15 cellular contexts compared by ENCODE assay signal in genomic region chr11:78943841-78944240, GRCh38.
A peak's percentile ranks its signal among the peaks of the same experiment; 100 is the strongest.
DNase-seq lines count a peak whose midpoint lies in the region; ATAC-seq and TF ChIP-seq lines count a peak whose summit lies in the region.
"Had no signal": no experiment of that assay in that cellular context is flagged by ENCODE, and none has a peak within 500 bp of the region (broad histone marks: within the 10 kb centered on the region; RNA-seq: fewer than 3 reads in every experiment).

No MANE protein-coding gene starts in this region.

- H3F3A ChIP-seq in MM.1S (ENCODE audit: insufficient read depth, low read length) (0 out of 2 replicates have a peak, but pooled peaks cover 2% of the 10 kb centered on the region), smooth muscle cell (ENCODE audit: low read depth) (peaks cover 38% of the 10 kb centered on the region)

- H3K4me2 ChIP-seq in MM.1S (ENCODE audit: low read depth, low read length) (no peak overlapping the region), smooth muscle cell (peak overlapping the region; percentile 52), H9 (ENCODE audit: insufficient read depth, insufficient read length, low read length) (no peak overlapping the region)

- no peak overlapping the region for H3K4me3 ChIP-seq in MM.1S (ENCODE audit: low read length)
- H3K4me3 ChIP-seq in smooth muscle cell: no peak overlapping the region

- H2BK120ac ChIP-seq in H9 (ENCODE audit: low read depth, low read length, poor library complexity, severe bottlenecking): no peak overlapping the region

- WGBS in smooth muscle cell (ENCODE audit: low lambda C conversion rate): 18% methylated on average over 4 of the region's 4 CpGs
- WGBS in H9 (ENCODE audit: extremely low coverage, insufficient read length, low lambda C conversion rate): no CpG with 5 or more reads among the region's 4 CpGs

- no peaks in the 10 kb centered on the region for H3K9me3 Mint-ChIP-seq in H9

- H2AK5ac ChIP-seq in H9 (ENCODE audit: insufficient read length, low read length): no peak overlapping the region

- no peak overlapping the region for H3K9ac ChIP-seq in MM.1S (ENCODE audit: low read length)
- H3K9ac ChIP-seq in smooth muscle cell (ENCODE audit: low read depth): no peak overlapping the region
- H3K9ac ChIP-seq in H9 (ENCODE audit: extremely low read depth, insufficient read length, low read length): no peak overlapping the region

- H3K27ac Mint-ChIP-seq in H9: no peak overlapping the region

- H4K5ac ChIP-seq in H9 (ENCODE audit: insufficient read length, low read depth, low read length): no peak overlapping the region

- H3T11ph ChIP-seq in H9 (ENCODE audit: low read length): no peak overlapping the region

- H3K18ac ChIP-seq in H9 (ENCODE audit: insufficient read length, low read depth, low read length): no peak overlapping the region

- no peaks in the 10 kb centered on the region for H3K36me3 ChIP-seq in MM.1S (replicated peaks; ENCODE audit: insufficient read depth, low read length)
- no peaks in the 10 kb centered on the region for H3K36me3 ChIP-seq in smooth muscle cell (ENCODE audit: low read depth)

- no peaks in the 10 kb centered on the region for H3K9me2 ChIP-seq in MM.1S (replicated peaks; ENCODE audit: insufficient read depth, low read length)

- DNase-seq in MM.1S (peak; percentile 23), islet precursor cell (peak; percentile 81), smooth muscle cell (lab: John Stamatoyannopoulos, UW; ENCODE audit: unreplicated experiment) (no peak), AG08396 (ENCODE audit: low spot score) (no peak), H9 (no peak), GM10266 (ENCODE audit: extremely low spot score) (no peak)
- DNase-seq: DMS79 treated with DMSO at 0.1 percent for 48 hours; H7; NCI-H1436 treated with DMSO at 0.1 percent for 48 hours; NCI-H2029; NCI-H446; NK-92 treated with Interleukin-12 subunit alpha and Interleukin-12 subunit beta, amount 100 ng/mL, for 24 hours; Right ventricle myocardium superior had no signal

- H2AFZ ChIP-seq in MM.1S (ENCODE audit: low read length) (no peak overlapping the region), smooth muscle cell (ENCODE audit: low read depth) (no peak overlapping the region), H9 (ENCODE audit: low read length) (no peak overlapping the region)

- no peak overlapping the region for H2BK12ac ChIP-seq in H9 (ENCODE audit: insufficient read length, low read depth, low read length)

- no peak overlapping the region for H3K27ac ChIP-seq in MM.1S (ENCODE audit: low read length)
- peak overlapping the region; percentile 53 for H3K27ac ChIP-seq in smooth muscle cell (ENCODE audit: low read depth)
- no peak overlapping the region for H3K27ac ChIP-seq in H9 (ENCODE audit: insufficient read length, low read depth, low read length)
- H3K27ac ChIP-seq: C4-2B had no signal

- no peak overlapping the region for H2BK5ac ChIP-seq in H9 (ENCODE audit: insufficient read length, low read length)

- no peak for ATAC-seq in SK-N-SH treated with all-trans-retinoic acid at 6 μM for 48 hours

- H3K23ac ChIP-seq in H9 (ENCODE audit: insufficient read length, low read depth, low read length): no peak overlapping the region

- H3K4me1 ChIP-seq in MM.1S (ENCODE audit: low read length) (peaks cover 19% of the 10 kb centered on the region), smooth muscle cell (ENCODE audit: low read depth) (peaks cover 42% of the 10 kb centered on the region), H9 (ENCODE audit: insufficient read depth, low read length) (peaks cover 6% of the 10 kb centered on the region; the same call in 1 of the 2 replicates)

- H3K27me3 ChIP-seq in MM.1S (replicated peaks; ENCODE audit: insufficient read depth, low read length) (no peaks in the 10 kb centered on the region), smooth muscle cell (ENCODE audit: low read depth) (no peaks in the 10 kb centered on the region), H9 (ENCODE audit: insufficient read depth, low read length) (no peaks in the 10 kb centered on the region; the same call in 1 of the 2 replicates)

- no peaks in the 10 kb centered on the region for H3K23me2 ChIP-seq in H9 (ENCODE audit: insufficient read length, low read depth, low read length, poor library complexity, severe bottlenecking)

- H4K91ac ChIP-seq in H9 (ENCODE audit: insufficient read length, low read depth, low read length): no peak overlapping the region

- H4K8ac ChIP-seq in H9 (replicated peaks; ENCODE audit: insufficient read length, low read depth, low read length): no peak overlapping the region

- H4K20me1 ChIP-seq in MM.1S (ENCODE audit: insufficient read depth, low read length): no peaks in the 10 kb centered on the region
- H4K20me1 ChIP-seq in smooth muscle cell (ENCODE audit: low read depth): no peaks in the 10 kb centered on the region
- no peaks in the 10 kb centered on the region for H4K20me1 ChIP-seq in H9 (ENCODE audit: control insufficient read depth, insufficient read depth, insufficient read length)

- H3K79me1 ChIP-seq in H9 (ENCODE audit: insufficient read depth, low read depth, low read length, poor library complexity, severe bottlenecking): no peaks in the 10 kb centered on the region

- H3K79me2 ChIP-seq in MM.1S (ENCODE audit: low read length) (no peaks in the 10 kb centered on the region), smooth muscle cell (ENCODE audit: low read depth) (peaks cover 19% of the 10 kb centered on the region), H9 (ENCODE audit: insufficient read depth, low read length) (no peaks in the 10 kb centered on the region)

- H3K4ac ChIP-seq in H9 (ENCODE audit: low read depth, low read length): no peak overlapping the region

- H2BK15ac ChIP-seq in H9 (ENCODE audit: low read depth, low read length): no peak overlapping the region

- peaks cover 37 to 38% of the 10 kb centered on the region in 2 experiments for H3K4me1 Mint-ChIP-seq in H9

- no peak overlapping the region for H3K14ac ChIP-seq in H9 (ENCODE audit: insufficient read depth, low read length)

- peaks cover 24% of the 10 kb centered on the region for H3K27me3 Mint-ChIP-seq in H9 (ENCODE audit: low read depth)

- H3K56ac ChIP-seq in H9 (ENCODE audit: insufficient read length, low read depth, low read length): no peak overlapping the region

- H3K36me3 Mint-ChIP-seq in H9 (ENCODE audit: insufficient read depth in 1 of 3, low read depth in 3 of 3): peaks cover 0 to 5% (median 0%) of the 10 kb centered on the region in 3 experiments; a peak in 2 of 7 replicates

- no peak for TF ChIP-seq CTCF in MM.1S (IDR thresholded peaks at IDR 0.05; ENCODE audit: low read length)
- TF ChIP-seq CTCF in smooth muscle cell (IDR thresholded peaks at IDR 0.05; ENCODE audit: borderline replicate concordance, insufficient read depth, poor library complexity, severe bottlenecking): no peak
- TF ChIP-seq CTCF in H9 (conservative IDR thresholded peaks at IDR 0.05): no peak
- TF ChIP-seq CTCF in GM10266 (IDR thresholded peaks at IDR 0.05; ENCODE audit: control insufficient read depth, insufficient read depth, low read depth, missing control alignments): no peak

- H3K9me3 ChIP-seq in MM.1S (replicated peaks; ENCODE audit: insufficient read depth, low read length) (no peaks in the 10 kb centered on the region), smooth muscle cell (replicated peaks; ENCODE audit: low read depth) (no peaks in the 10 kb centered on the region), H9 (ENCODE audit: control insufficient read depth, low read depth, low read length) (no peaks in the 10 kb centered on the region)

- no peak overlapping the region for H3K4me3 Mint-ChIP-seq in H9

- H2BK20ac ChIP-seq in H9 (ENCODE audit: low read depth, low read length, poor library complexity, severe bottlenecking): no peak overlapping the region

TF ChIP-seq in SK-N-SH treated with all-trans-retinoic acid at 6 μM for 48 hours, 23 proteins besides CTCF, POLR2A, EP300 and RAD21 (continues in another document):
- no peak for TF ChIP-seq OSR1 (CRISPR knock-in tag; IDR thresholded peaks at IDR 0.05)
- no peak for TF ChIP-seq ISL1 (CRISPR knock-in tag; IDR thresholded peaks at IDR 0.05)
- TF ChIP-seq GLIS3 (CRISPR knock-in tag; IDR thresholded peaks at IDR 0.05): no peak
- TF ChIP-seq SNAI2 (CRISPR knock-in tag; IDR thresholded peaks at IDR 0.05): peak; percentile 40; the same call in 1 of the 2 replicates
- TF ChIP-seq TCF4 (CRISPR knock-in tag; IDR thresholded peaks at IDR 0.05; ENCODE audit: borderline replicate concordance): peak; percentile 69
- no peak for TF ChIP-seq ZNF8 (CRISPR knock-in tag; IDR thresholded peaks at IDR 0.05)
- TF ChIP-seq, protein P1, sequence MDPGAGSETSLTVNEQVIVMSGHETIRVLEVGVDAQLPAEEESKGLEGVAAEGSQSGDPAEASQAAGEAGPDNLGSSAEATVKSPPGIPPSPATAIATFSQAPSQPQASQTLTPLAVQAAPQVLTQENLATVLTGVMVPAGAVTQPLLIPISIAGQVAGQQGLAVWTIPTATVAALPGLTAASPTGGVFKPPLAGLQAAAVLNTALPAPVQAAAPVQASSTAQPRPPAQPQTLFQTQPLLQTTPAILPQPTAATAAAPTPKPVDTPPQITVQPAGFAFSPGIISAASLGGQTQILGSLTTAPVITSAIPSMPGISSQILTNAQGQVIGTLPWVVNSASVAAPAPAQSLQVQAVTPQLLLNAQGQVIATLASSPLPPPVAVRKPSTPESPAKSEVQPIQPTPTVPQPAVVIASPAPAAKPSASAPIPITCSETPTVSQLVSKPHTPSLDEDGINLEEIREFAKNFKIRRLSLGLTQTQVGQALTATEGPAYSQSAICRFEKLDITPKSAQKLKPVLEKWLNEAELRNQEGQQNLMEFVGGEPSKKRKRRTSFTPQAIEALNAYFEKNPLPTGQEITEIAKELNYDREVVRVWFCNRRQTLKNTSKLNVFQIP (CRISPR knock-in tag; IDR thresholded peaks at IDR 0.05; ENCODE audit: borderline replicate concordance, low read depth): no peak
- no peak for TF ChIP-seq BACH2 (CRISPR knock-in tag; IDR thresholded peaks at IDR 0.05; ENCODE audit: borderline replicate concordance)
- TF ChIP-seq, protein P2, sequence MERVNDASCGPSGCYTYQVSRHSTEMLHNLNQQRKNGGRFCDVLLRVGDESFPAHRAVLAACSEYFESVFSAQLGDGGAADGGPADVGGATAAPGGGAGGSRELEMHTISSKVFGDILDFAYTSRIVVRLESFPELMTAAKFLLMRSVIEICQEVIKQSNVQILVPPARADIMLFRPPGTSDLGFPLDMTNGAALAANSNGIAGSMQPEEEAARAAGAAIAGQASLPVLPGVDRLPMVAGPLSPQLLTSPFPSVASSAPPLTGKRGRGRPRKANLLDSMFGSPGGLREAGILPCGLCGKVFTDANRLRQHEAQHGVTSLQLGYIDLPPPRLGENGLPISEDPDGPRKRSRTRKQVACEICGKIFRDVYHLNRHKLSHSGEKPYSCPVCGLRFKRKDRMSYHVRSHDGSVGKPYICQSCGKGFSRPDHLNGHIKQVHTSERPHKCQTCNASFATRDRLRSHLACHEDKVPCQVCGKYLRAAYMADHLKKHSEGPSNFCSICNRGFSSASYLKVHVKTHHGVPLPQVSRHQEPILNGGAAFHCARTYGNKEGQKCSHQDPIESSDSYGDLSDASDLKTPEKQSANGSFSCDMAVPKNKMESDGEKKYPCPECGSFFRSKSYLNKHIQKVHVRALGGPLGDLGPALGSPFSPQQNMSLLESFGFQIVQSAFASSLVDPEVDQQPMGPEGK (CRISPR knock-in tag; IDR thresholded peaks at IDR 0.05; ENCODE audit: borderline replicate concordance): no peak

Comparison
In these comparisons a context has a peak if more than half of its experiments do, and no peak if none do; other contexts are left out.
1. DNase-seq: peak in MM.1S (single experiment) and islet precursor cell (single experiment); none in smooth muscle cell (single experiment), AG08396 (single experiment), H9 (single experiment) and GM10266 (single experiment).